1 cellular context compared by ENCODE assay signal in the genomic region with DNA sequence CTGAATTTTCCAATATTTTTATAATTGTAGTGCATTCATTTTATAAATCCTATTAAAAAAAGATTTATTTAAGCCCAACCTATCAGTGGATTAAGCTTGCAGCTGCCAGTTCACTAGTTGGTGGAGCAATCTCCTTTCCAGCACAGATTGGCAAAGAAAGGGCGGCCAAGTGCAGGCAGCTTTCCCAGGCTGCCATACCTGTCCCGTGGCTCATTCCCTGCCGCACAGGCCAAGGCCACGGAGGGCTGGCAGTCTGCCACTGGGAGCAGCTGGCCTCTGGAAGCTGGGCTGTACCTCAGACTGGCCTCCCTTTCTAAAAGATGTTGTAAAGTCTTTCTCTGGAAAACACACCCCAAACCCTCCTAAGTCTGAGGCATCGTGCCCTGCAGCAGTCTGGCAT.
TF ChIP-seq lines count a peak whose summit lies in the region.

No MANE protein-coding gene starts in this region.

TF ChIP-seq in IMR-90, 13 proteins besides CTCF, POLR2A, EP300 and RAD21 (continued from another document):
- TF ChIP-seq, protein P1, sequence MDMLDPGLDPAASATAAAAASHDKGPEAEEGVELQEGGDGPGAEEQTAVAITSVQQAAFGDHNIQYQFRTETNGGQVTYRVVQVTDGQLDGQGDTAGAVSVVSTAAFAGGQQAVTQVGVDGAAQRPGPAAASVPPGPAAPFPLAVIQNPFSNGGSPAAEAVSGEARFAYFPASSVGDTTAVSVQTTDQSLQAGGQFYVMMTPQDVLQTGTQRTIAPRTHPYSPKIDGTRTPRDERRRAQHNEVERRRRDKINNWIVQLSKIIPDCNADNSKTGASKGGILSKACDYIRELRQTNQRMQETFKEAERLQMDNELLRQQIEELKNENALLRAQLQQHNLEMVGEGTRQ (IDR thresholded peaks at IDR 0.05; ENCODE audit: low read depth, low read length): no peak
- no peak for TF ChIP-seq MAFK (IDR thresholded peaks at IDR 0.05; ENCODE audit: low read depth, low read length)
- peak; percentile 37; the same call in 1 of the 2 replicates for TF ChIP-seq BHLHE40 (IDR thresholded peaks at IDR 0.05; ENCODE audit: low read depth, low read length)
- TF ChIP-seq MXI1 (IDR thresholded peaks at IDR 0.05; ENCODE audit: borderline replicate concordance, low read depth, low read length): no peak
- TF ChIP-seq RCOR1 (IDR thresholded peaks at IDR 0.05; ENCODE audit: insufficient replicate concordance, low read length): peak; percentile 72
- TF ChIP-seq FOS (IDR thresholded peaks at IDR 0.05; ENCODE audit: low read depth, low read length): no peak; the same call in 1 of the 2 replicates
- TF ChIP-seq CEBPB (IDR thresholded peaks at IDR 0.05; ENCODE audit: low read depth, low read length): peak; percentile 61; the same call in 1 of the 2 replicates
TF ChIP-seq in IMR-90: peak in this region for 3.
